11 cellular contexts compared by ENCODE assay signal in genomic region chr11:2182075-2182474, GRCh38. TPM values are rescaled to one million over a fixed set of nuclear protein-coding genes. Genes with fewer than 3 reads are reported as not detected.
"Had no signal": no experiment of that assay in that cellular context is flagged by ENCODE, and none has a peak within 500 bp of the region (broad histone marks: within the 10 kb centered on the region; RNA-seq: fewer than 3 reads in every experiment).

No MANE protein-coding gene starts in this region.

- H2AFZ ChIP-seq: GM23248 had no signal

- H3K4me3 Mint-ChIP-seq: IgD-negative memory B cell had no signal

- H3K36me3 Mint-ChIP-seq: IgD-negative memory B cell had no signal

- DNase-seq: GM23248, GOT3, H7, KBM-7 had no signal

- H3K36me3 ChIP-seq: HAP-1 had no signal

- ATAC-seq: HepG2 had no signal

- H3K9me3 Mint-ChIP-seq: IgD-negative memory B cell had no signal

- H3K27ac ChIP-seq: GM23248, HL-60, KMS-11 had no signal

- H3K27ac Mint-ChIP-seq: IgD-negative memory B cell had no signal

- H3K4me3 ChIP-seq: GM23248, HAP-1 had no signal

- H3K9ac ChIP-seq: GM23248, KMS-11 had no signal

- H3K9me3 ChIP-seq: HAP-1 had no signal

- H3K4me2 ChIP-seq: KMS-11 had no signal

- H3K4me1 ChIP-seq: HAP-1 had no signal

RNA-seq across cellular contexts. Expression of gene TH, which starts 10.5 kb away (rescaled TPM):
- total RNA-seq: GM23248, H4, H7, HepG2, HT1080 had no signal

RNA-seq across cellular contexts. Expression of gene INS, which starts 21.1 kb away (rescaled TPM):
- total RNA-seq: GM23248, H4, H7, HepG2, HT1080 had no signal

RNA-seq across cellular contexts. Expression of gene IGF2, which starts 42.9 kb away (rescaled TPM):
- total RNA-seq: GM23248 had no signal
